In the genomic region with DNA sequence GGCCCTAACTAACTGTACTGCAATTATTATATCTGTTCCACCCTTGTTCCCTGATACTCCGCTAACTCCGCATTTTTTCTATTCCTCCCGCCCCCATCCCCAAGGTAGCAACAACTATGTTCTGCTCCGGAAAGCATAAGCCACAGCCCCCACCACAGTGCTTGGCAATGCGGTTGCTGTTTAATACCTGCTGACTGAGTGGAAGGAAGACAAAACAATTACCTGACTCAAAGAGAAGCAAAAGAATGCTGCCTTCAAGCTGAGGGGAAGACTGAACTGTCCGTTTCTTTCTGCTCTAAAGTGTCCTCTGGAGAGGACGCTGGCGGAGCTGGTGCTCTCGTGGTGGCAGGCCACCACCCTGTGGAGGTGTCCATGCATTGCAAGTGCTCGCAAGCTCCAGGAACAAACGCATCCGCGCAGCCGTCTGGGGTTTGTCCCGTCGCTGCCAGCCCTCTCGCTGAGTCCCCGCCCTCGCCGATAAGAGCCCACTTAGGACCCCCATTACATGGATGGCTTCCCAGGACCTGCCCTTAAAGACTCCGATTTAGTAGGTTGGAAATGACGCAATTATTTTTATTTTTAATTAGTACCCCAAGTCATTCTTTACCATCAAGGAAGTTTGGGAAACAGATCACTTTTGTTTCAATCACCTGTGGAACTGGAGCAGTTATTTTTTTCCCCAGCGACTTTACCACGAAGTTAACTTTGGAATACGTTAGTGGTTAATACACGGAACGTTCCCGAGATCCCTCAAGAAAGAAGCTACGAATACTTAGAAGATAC, we compare ENCODE assay signal across 7 cellular contexts. TPM values are rescaled to one million over a fixed set of nuclear protein-coding genes. Genes with fewer than 3 reads are reported as not detected.
DNase-seq lines count a peak whose midpoint lies in the region; ATAC-seq and TF ChIP-seq lines count a peak whose summit lies in the region.

No MANE protein-coding gene starts in this region.

- intact Hi-C loops in gastrocnemius medialis (cut with DNase I; ENCODE audit: low total_unique reads): loop anchor here (1.0 to 5.0 kb wide), 4 partner anchors 34 to 314 kb away; no protein-coding TSS in a partner anchor

- no peaks in the 10 kb centered on the region for H3K4me1 ChIP-seq in iPS DF 6.9 (ENCODE audit: control insufficient read depth, insufficient read depth, low read length)
- peaks cover 23 to 42% of the 10 kb centered on the region in 2 donors for H3K4me1 ChIP-seq in gastrocnemius medialis

- H3K27ac ChIP-seq in iPS DF 6.9 (ENCODE audit: low read length) (no peak overlapping the region), gastrocnemius medialis (peak overlapping the region; percentile 99)

- in situ Hi-C loops in GM13977 (cut with MboI; ENCODE audit: low pct_unique_long_range_greater_than_20kb, low sequenced_read_pairs, unreplicated experiment): loop anchor here (10.0 kb wide), 3 partner anchors 91 to 311 kb away; no protein-coding TSS in a partner anchor
- in situ Hi-C loops in astrocyte of the spinal cord (cut with HindIII; ENCODE audit: low sequenced_read_pairs): no loop called here
- in situ Hi-C loops in gastrocnemius medialis (cut with MboI; ENCODE audit: low sequenced_read_pairs in 4 of 4): loop anchor here (5.0 to 25.0 kb wide), 7 partner anchors 81 to 484 kb away; a partner anchor contains a TSS

- H3K9me3 ChIP-seq in iPS DF 6.9 (ENCODE audit: control insufficient read depth, insufficient read depth, low read length): peaks cover 2% of the 10 kb centered on the region
- H3K9me3 ChIP-seq in gastrocnemius medialis: no peaks in the 10 kb centered on the region

- peak; percentile 75 for DNase-seq in GM13977 (ENCODE audit: low spot score)
- peak; percentile 85 for DNase-seq in NCI-H146 treated with DMSO at 0.1 percent for 48 hours (lab: John Stamatoyannopoulos, UW; ENCODE audit: unreplicated experiment)
- DNase-seq in T-helper 9 cell: peak; percentile 55
- peak; percentile 92 for DNase-seq in astrocyte of the spinal cord (ENCODE audit: low read depth, low spot score)
- DNase-seq in iPS DF 6.9 (ENCODE audit: low read depth, low spot score): peak; percentile 84
- peak; percentile 87 to 91 for DNase-seq in gastrocnemius medialis

- peak; percentile 98 for TF ChIP-seq CTCF in GM13977 (IDR thresholded peaks at IDR 0.05; ENCODE audit: extremely low read depth, insufficient read depth, missing control alignments)
- peak; percentile 89 for TF ChIP-seq CTCF in astrocyte of the spinal cord (IDR thresholded peaks at IDR 0.05; ENCODE audit: low read depth, low read length)
- peak in 4 of 5 experiments; percentile 90 to 98 (median 96) for TF ChIP-seq CTCF in gastrocnemius medialis (IDR thresholded peaks at IDR 0.05 in 4 of 5, conservative IDR thresholded peaks at IDR 0.05 in 1 of 5)

- H3K4me3 ChIP-seq in astrocyte of the spinal cord (ENCODE audit: low read depth, low read length): peak overlapping the region; percentile 52
- H3K4me3 ChIP-seq in iPS DF 6.9 (ENCODE audit: low read length): peak overlapping the region; percentile 26; the same call in 1 of the 2 replicates
- peak overlapping the region; percentile 84 to 98 (median 94) for H3K4me3 ChIP-seq in gastrocnemius medialis

- H3K27me3 ChIP-seq in iPS DF 6.9 (ENCODE audit: control insufficient read depth, insufficient read depth, low read length) (no peaks in the 10 kb centered on the region), gastrocnemius medialis (no peaks in the 10 kb centered on the region)

- H3K36me3 ChIP-seq in iPS DF 6.9 (ENCODE audit: control insufficient read depth, insufficient read depth, low read length) (no peaks in the 10 kb centered on the region), gastrocnemius medialis (peaks cover 0 to 5% of the 10 kb centered on the region in 2 donors)

- ATAC-seq in HG02870 (IDR thresholded peaks at IDR 0.05; ENCODE audit: unreplicated experiment): peak; percentile 36
- ATAC-seq in gastrocnemius medialis: peak; percentile 60

- 100% methylated on average over 2 of the region's 29 CpGs for WGBS in iPS DF 6.9 (ENCODE audit: insufficient coverage, insufficient read length)

- TF ChIP-seq POLR2A in gastrocnemius medialis (IDR thresholded peaks at IDR 0.05): peak in 1 of 2 donors; percentile 8

RNA-seq across cellular contexts. Expression of a gene that starts 1.6 kb away (rescaled TPM):
- 1,000 to 10,000 TPM in 2 of 4 donors, 100 to 1,000 TPM in 2; 526 to 2,307 (median 1,474) TPM for total RNA-seq in gastrocnemius medialis

RNA-seq across cellular contexts. Expression of a gene that starts 15.9 kb away (rescaled TPM):
- total RNA-seq in gastrocnemius medialis: 100 to 1,000 TPM; 100 to 293 (median 185) TPM

RNA-seq across cellular contexts. Expression of a gene that starts 26.3 kb away (rescaled TPM):
- 100 to 1,000 TPM; 245 to 307 (median 273) TPM for total RNA-seq in gastrocnemius medialis

Comparison
In these comparisons a context has a peak if more than half of its experiments do, and no peak if none do; other contexts are left out.
1. H3K4me3 ChIP-seq: peak in every context shown above with its lines; median percentile 94 in gastrocnemius medialis; 52 in astrocyte of the spinal cord; 26 in iPS DF 6.9.